ENCODE assay signal across 8 cellular contexts in the genomic region with DNA sequence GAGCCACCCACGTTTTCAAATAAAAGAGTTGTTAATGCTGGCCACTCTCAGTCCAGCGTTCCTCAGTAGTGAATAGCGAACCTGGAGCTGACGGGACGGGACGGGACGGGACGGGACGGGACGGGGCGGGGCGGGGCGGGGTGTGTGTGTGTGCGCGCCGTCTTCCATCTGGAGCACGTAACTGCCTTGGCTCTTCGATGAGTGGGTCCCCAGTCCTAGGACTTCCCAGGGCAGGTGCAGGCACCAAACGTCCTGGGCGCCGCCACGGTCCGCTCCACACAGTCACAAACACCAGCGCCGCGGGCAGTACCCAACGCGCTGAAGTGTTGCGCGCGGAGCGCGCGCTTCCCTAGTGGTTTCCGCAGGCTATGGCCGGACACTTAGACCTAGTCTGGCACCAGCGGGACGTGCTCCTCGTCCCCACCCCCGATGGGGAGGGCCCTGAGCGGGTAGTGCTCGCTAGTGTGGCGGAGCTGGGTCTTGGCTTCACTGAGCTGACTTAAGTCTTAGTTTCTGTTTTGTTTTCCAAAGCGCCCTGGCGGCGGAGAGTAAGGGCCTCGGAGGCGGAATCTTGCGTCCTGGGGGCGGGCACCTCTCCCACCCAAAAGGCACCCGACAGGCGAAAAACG. TPM values are rescaled to one million over a fixed set of nuclear protein-coding genes. Genes with fewer than 3 reads are reported as not detected.
DNase-seq lines count a peak whose midpoint lies in the region; ATAC-seq, FAIRE-seq and TF ChIP-seq lines count a peak whose summit lies in the region.
"Not testable (repeated sequence)": the region's sequence is repeated elsewhere in the genome, so short reads cannot be mapped to it uniquely, and the experiment has no call there.

No MANE protein-coding gene starts in this region.

- H3K27me3 ChIP-seq in heart left ventricle, result not testable (repeated sequence)

- TF ChIP-seq POLR2A in GM12891 (IDR thresholded peaks at IDR 0.05; ENCODE audit: low read depth, low read length); heart left ventricle (IDR thresholded peaks at IDR 0.05): not testable (repeated sequence)

- ATAC-seq in GM19324 (IDR thresholded peaks at IDR 0.05; ENCODE audit: low FRiP score, unreplicated experiment), result peak; percentile 38
- peak; percentile 29 for ATAC-seq in GM21576 (IDR thresholded peaks at IDR 0.05; ENCODE audit: unreplicated experiment)
- peak; percentile 40 for ATAC-seq in HG02885 (IDR thresholded peaks at IDR 0.05; ENCODE audit: poor library complexity, unreplicated experiment)
- peak; percentile 45 for ATAC-seq in HG03354 (IDR thresholded peaks at IDR 0.05; ENCODE audit: poor library complexity, severe bottlenecking, unreplicated experiment)
- peak; percentile 64 to 65 for ATAC-seq in activated CD4-positive, CD25-positive, alpha-beta regulatory T cell treated with anti-CD3 and anti-CD28 coated beads, Interleukin-2, amount 50 U/mL, for 24 hours
- peak; percentile 65 to 79 (median 76) for ATAC-seq in heart left ventricle
- ATAC-seq in sciatic nerve, result peak; percentile 86

- not testable (repeated sequence) for H3K36me3 ChIP-seq in heart left ventricle

- not testable (repeated sequence) for H3K9me3 ChIP-seq in heart left ventricle

- no CpG with 5 or more reads among the region's 53 CpGs for WGBS in heart left ventricle, 4 donors

- H3K27ac ChIP-seq in heart left ventricle, result not testable (repeated sequence)

- intact Hi-C loops in heart left ventricle (cut with DNase I); sciatic nerve (cut with DNase I): not testable (repeated sequence)

- FAIRE-seq in GM12891 (lab: Jason Lieb, UNC), result peak; percentile 83

- H3K4me1 ChIP-seq in heart left ventricle, result peaks cover 5 to 33% (median 18%) of the 10 kb centered on the region in 12 donors

- TF ChIP-seq CTCF in heart left ventricle (IDR thresholded peaks at IDR 0.05), result not testable (repeated sequence)

- H3K4me3 ChIP-seq in heart left ventricle, result not testable (repeated sequence)

- DNase-seq in GM12891 (ENCODE audit: insufficient read length, low spot score); heart left ventricle; sciatic nerve (ENCODE audit: low spot score): not testable (repeated sequence)

RNA-seq across cellular contexts. Expression of gene BOLA1, which starts 47.7 kb away (rescaled TPM):
- 15.7 TPM for polyA plus RNA-seq in GM12891 (2012; ENCODE audit: low read depth, missing spikeins)
- 10 to 100 TPM; 12.5 to 39.4 (median 14.0) TPM for total RNA-seq in heart left ventricle
- polyA plus RNA-seq in heart left ventricle, result 10 to 100 TPM; 16.2 to 40.7 TPM
- total RNA-seq in sciatic nerve, result 13.7 TPM

Comparison
In these comparisons a context has a peak if more than half of its experiments do, and no peak if none do; other contexts are left out.
1. ATAC-seq: peak in every context shown above with its lines; median percentile 86 in sciatic nerve; 76 in heart left ventricle; 64 in activated CD4-positive, CD25-positive, alpha-beta regulatory T cell treated with anti-CD3 and anti-CD28 coated beads, Interleukin-2, amount 50 U/mL, for 24 hours; 45 in HG03354; 40 in HG02885; 38 in GM19324; 29 in GM21576.